Comparison of ENCODE assay signal across 14 cellular contexts in the genomic region with DNA sequence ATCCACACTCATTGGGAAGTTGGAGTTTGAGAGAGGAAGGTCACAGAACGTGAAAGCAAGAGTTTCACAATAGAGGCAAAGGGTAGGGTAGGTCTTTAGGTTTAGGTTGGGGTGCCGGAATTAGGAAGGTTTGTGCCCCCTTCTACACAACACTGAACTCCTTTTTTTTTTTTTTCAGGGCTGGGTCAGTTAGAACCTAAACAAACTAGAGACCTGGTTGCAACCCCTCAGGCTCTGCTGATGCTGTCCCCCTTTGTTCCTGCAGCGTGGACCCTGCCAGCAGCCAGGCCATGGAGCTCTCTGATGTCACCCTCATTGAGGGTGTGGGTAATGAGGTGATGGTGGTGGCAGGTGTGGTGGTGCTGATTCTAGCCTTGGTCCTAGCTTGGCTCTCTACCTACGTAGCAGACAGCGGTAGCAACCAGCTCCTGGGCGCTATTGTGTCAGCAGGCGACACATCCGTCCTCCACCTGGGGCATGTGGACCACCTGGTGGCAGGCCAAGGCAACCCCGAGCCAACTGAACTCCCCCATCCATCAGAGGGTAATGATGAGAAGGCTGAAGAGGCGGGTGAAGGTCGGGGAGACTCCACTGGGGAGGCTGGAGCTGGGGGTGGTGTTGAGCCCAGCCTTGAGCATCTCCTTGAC. TPM values are rescaled to one million over a fixed set of nuclear protein-coding genes. Genes with fewer than 3 reads are reported as not detected.
DNase-seq lines count a peak whose midpoint lies in the region; TF ChIP-seq lines count a peak whose summit lies in the region.
"Had no signal": no experiment of that assay in that cellular context is flagged by ENCODE, and none has a peak within 500 bp of the region (broad histone marks: within the 10 kb centered on the region; RNA-seq: fewer than 3 reads in every experiment).

No MANE protein-coding gene starts in this region.

- H3K9ac ChIP-seq in OCI-LY1 (ENCODE audit: low read length), result peak overlapping the region; percentile 91; the same call in 1 of the 2 replicates
- H3K9ac ChIP-seq in neuronal stem cell (ENCODE audit: low read depth, low read length, poor library complexity), result peak overlapping the region; percentile 55
- H3K9ac ChIP-seq: parathyroid adenoma had no signal

- H3K4me1 ChIP-seq in OCI-LY1 (ENCODE audit: insufficient read depth, low read length, severe bottlenecking) (peaks cover 31% of the 10 kb centered on the region), neuronal stem cell (ENCODE audit: control insufficient read depth in 2 of 2, insufficient read depth in 1 of 2, low read depth in 1 of 2, low read length in 2 of 2) (peaks cover 0 to 7% of the 10 kb centered on the region in 2 donors)

- H3K27me3 ChIP-seq in OCI-LY1 (ENCODE audit: insufficient read depth, low read length) (no peaks in the 10 kb centered on the region), neuronal stem cell (ENCODE audit: control insufficient read depth in 3 of 3, insufficient read depth in 3 of 3, low read depth in 1 of 3, low read length in 3 of 3) (no peaks in the 10 kb centered on the region)
- H3K27me3 ChIP-seq: MG63 had no signal

- no peak overlapping the region for H3K4ac ChIP-seq in neuronal stem cell (ENCODE audit: low read length)

- H3K27ac Mint-ChIP-seq in Calu3 (ENCODE audit: unreplicated experiment), result peak overlapping the region; percentile 93
- peak overlapping the region; percentile 99 for H3K27ac Mint-ChIP-seq in dendritic cell treated with granulocyte-macrophage colony-stimulating factor and Interleukin-4, amounts not matched to agents 40 ng/mL and 50 ng/mL, for 4 days

- H3F3A ChIP-seq in OCI-LY1 (ENCODE audit: insufficient read depth, low read length), result no peaks in the 10 kb centered on the region

- WGBS in neuronal stem cell (ENCODE audit: extremely low coverage in 2 of 2, insufficient read length in 2 of 2, insufficient replicate concordance in 1 of 2), 2 donors, result no CpG with 5 or more reads among the region's 11 CpGs

- peaks cover 59% of the 10 kb centered on the region for H3K36me3 ChIP-seq in OCI-LY1 (ENCODE audit: insufficient read depth, low read length)
- H3K36me3 ChIP-seq in neuronal stem cell (replicated peaks in 1 of 2; ENCODE audit: control insufficient read depth in 2 of 2, insufficient read depth in 2 of 2, low read length in 2 of 2), result peaks cover 22 to 59% of the 10 kb centered on the region in 2 donors

- H2BK5ac ChIP-seq in neuronal stem cell (ENCODE audit: low read length), result no peak overlapping the region

- H3K18ac ChIP-seq in neuronal stem cell (ENCODE audit: low read length), result no peak overlapping the region

- CTCF ChIA-PET in Calu3 (lab: Charles Lee), result interaction anchor here (0.5 to 1.0 kb wide), 2 partner anchors 156 to 457 kb away, joined by 3 read pairs; partner anchors contain the start of gene GRN

- H3K27ac ChIP-seq in OCI-LY1 (ENCODE audit: low read depth, low read length, poor library complexity, severe bottlenecking) (no peak overlapping the region), neuronal stem cell (replicated peaks; ENCODE audit: low read length) (no peak overlapping the region)
- H3K27ac ChIP-seq: parathyroid adenoma, WERI-Rb-1 had no signal

- no peaks in the 10 kb centered on the region for H3K27me3 Mint-ChIP-seq in Calu3 (ENCODE audit: unreplicated experiment)
- no peaks in the 10 kb centered on the region for H3K27me3 Mint-ChIP-seq in dendritic cell treated with granulocyte-macrophage colony-stimulating factor and Interleukin-4, amounts not matched to agents 40 ng/mL and 50 ng/mL, for 4 days

- TF ChIP-seq CTCF in Calu3 (IDR thresholded peaks at IDR 0.05; ENCODE audit: unreplicated experiment), result no peak
- TF ChIP-seq CTCF in OCI-LY1 (IDR thresholded peaks at IDR 0.05; ENCODE audit: low read length), result no peak

- no peak overlapping the region for H3K14ac ChIP-seq in neuronal stem cell (ENCODE audit: low read length)

- H4K91ac ChIP-seq in neuronal stem cell (ENCODE audit: low read depth, low read length, poor library complexity), result no peak overlapping the region

- H2AK5ac ChIP-seq in neuronal stem cell (ENCODE audit: low read depth, low read length), result no peak overlapping the region

- no peak overlapping the region for H3K4me3 Mint-ChIP-seq in Calu3 (ENCODE audit: low read depth, unreplicated experiment)
- peak overlapping the region; percentile 99 for H3K4me3 Mint-ChIP-seq in dendritic cell treated with granulocyte-macrophage colony-stimulating factor and Interleukin-4, amounts not matched to agents 40 ng/mL and 50 ng/mL, for 4 days

- H3K4me3 ChIP-seq in OCI-LY1 (ENCODE audit: low read depth, low read length, poor library complexity, severe bottlenecking), result no peak overlapping the region
- H3K4me3 ChIP-seq in neuronal stem cell (ENCODE audit: low read length in 2 of 2), result peak overlapping the region in 1 of 2 donors; percentile 39

- no peak overlapping the region for H2BK120ac ChIP-seq in neuronal stem cell (ENCODE audit: low read depth, low read length)

- TF ChIP-seq POLR2A in erythroblast (IDR thresholded peaks at IDR 0.05; ENCODE audit: low read length), result no peak

- H2BK15ac ChIP-seq in neuronal stem cell (ENCODE audit: low read length), result no peak overlapping the region

- no peaks in the 10 kb centered on the region for H3K9me2 ChIP-seq in OCI-LY1 (ENCODE audit: low read depth, low read length)

- no peak overlapping the region for H2BK12ac ChIP-seq in neuronal stem cell (ENCODE audit: low read length)

- DNase-seq in Calu3 (no peak), neuronal stem cell (ENCODE audit: low spot score) (no peak), occipital lobe (lab: John Stamatoyannopoulos, UW) (no peak), NCI-H1105 treated with DMSO at 0.1 percent for 48 hours (lab: John Stamatoyannopoulos, UW) (no peak), erythroblast (lab: John Stamatoyannopoulos, UW) (no peak)
- DNase-seq: DMS53; foreskin fibroblast; MG63; SHP77; stimulated activated CD4-positive, alpha-beta T cell treated with anti-CD3 and anti-CD28 coated beads, Interleukin-2, amount 100 ng/mL, for 48 hours; WERI-Rb-1 had no signal

- BruUV-seq in Calu3 (replicated peaks; lab: Mats Ljungman, UMichigan), result no TSS peak

- no peak overlapping the region for H4K8ac ChIP-seq in neuronal stem cell (ENCODE audit: low read depth, low read length)

- no peak overlapping the region; the same call in 1 of the 2 replicates for H3K4me2 ChIP-seq in OCI-LY1 (ENCODE audit: low read length)
- H3K4me2 ChIP-seq in neuronal stem cell (ENCODE audit: insufficient read depth, low read length, poor library complexity, severe bottlenecking), result no peak overlapping the region

- H3K36me3 Mint-ChIP-seq in Calu3 (ENCODE audit: insufficient read depth, unreplicated experiment), result peaks cover 84% of the 10 kb centered on the region
- H3K36me3 Mint-ChIP-seq in dendritic cell treated with granulocyte-macrophage colony-stimulating factor and Interleukin-4, amounts not matched to agents 40 ng/mL and 50 ng/mL, for 4 days (ENCODE audit: low read depth), result peaks cover 76% of the 10 kb centered on the region

- peaks cover 26% of the 10 kb centered on the region for H3K4me1 Mint-ChIP-seq in Calu3 (ENCODE audit: low read depth, unreplicated experiment)
- peaks cover 72% of the 10 kb centered on the region for H3K4me1 Mint-ChIP-seq in dendritic cell treated with granulocyte-macrophage colony-stimulating factor and Interleukin-4, amounts not matched to agents 40 ng/mL and 50 ng/mL, for 4 days (ENCODE audit: low read depth)

- H2AFZ ChIP-seq in OCI-LY1 (ENCODE audit: low read length) (no peak overlapping the region), neuronal stem cell (ENCODE audit: low read length) (no peak overlapping the region)
- H2AFZ ChIP-seq: parathyroid adenoma had no signal

- peaks cover 13% of the 10 kb centered on the region for H3K79me1 ChIP-seq in neuronal stem cell (ENCODE audit: low read depth, low read length)

- no peak overlapping the region for H3K23ac ChIP-seq in neuronal stem cell (ENCODE audit: low read depth, low read length, poor library complexity)

- H3K9me3 ChIP-seq in OCI-LY1 (ENCODE audit: low read length), result no peaks in the 10 kb centered on the region
- H3K9me3 ChIP-seq in neuronal stem cell (replicated peaks in 1 of 2; ENCODE audit: control insufficient read depth in 2 of 2, insufficient read depth in 1 of 2, low read depth in 1 of 2, low read length in 2 of 2), result no peaks in the 10 kb centered on the region
- H3K9me3 ChIP-seq: MG63 had no signal

- H4K20me1 ChIP-seq in OCI-LY1 (ENCODE audit: insufficient read depth, low read length), result no peaks in the 10 kb centered on the region

- intact Hi-C loops in Calu3 (cut with micrococcal nuclease; ENCODE audit: unreplicated experiment), result no loop called here
- intact Hi-C loops in dendritic cell treated with granulocyte-macrophage colony-stimulating factor and Interleukin-4, amounts not matched to agents 40 ng/mL and 50 ng/mL, for 4 days (cut with micrococcal nuclease), result loop anchor here (5.0 kb wide), 1 partner anchor 47 kb away; the partner anchor contains the start of gene HROB

- peaks cover 25% of the 10 kb centered on the region for H3K79me2 ChIP-seq in OCI-LY1 (ENCODE audit: insufficient read depth, low read length)

- H3K9me3 Mint-ChIP-seq in Calu3 (ENCODE audit: low read depth, unreplicated experiment), result no peaks in the 10 kb centered on the region
- H3K9me3 Mint-ChIP-seq in dendritic cell treated with granulocyte-macrophage colony-stimulating factor and Interleukin-4, amounts not matched to agents 40 ng/mL and 50 ng/mL, for 4 days, result no peaks in the 10 kb centered on the region

RNA-seq across cellular contexts. Expression of gene TMUB2, which starts 2.1 kb away (rescaled TPM):
- 56.0 and 58.8 TPM in 2 replicates for total RNA-seq in Calu3 (2022)
- polyA plus RNA-seq in neuronal stem cell (2013, experiment 1 of 2), result 22.0 TPM
- 22.0 TPM for polyA plus RNA-seq in neuronal stem cell (2013, experiment 2 of 2)
- 26.0 TPM for total RNA-seq in occipital lobe

RNA-seq across cellular contexts. Expression of gene ATXN7L3, which starts 10.8 kb away (rescaled TPM):
- total RNA-seq in Calu3 (2022) (93.1 and 112 TPM in 2 replicates), occipital lobe (66.0 TPM)
- polyA plus RNA-seq in neuronal stem cell (2013, experiment 1 of 2), result 45.0 TPM
- 44.5 TPM for polyA plus RNA-seq in neuronal stem cell (2013, experiment 2 of 2)

RNA-seq across cellular contexts. Expression of gene ASB16, which starts 18.4 kb away (rescaled TPM):
- 0.19 TPM in 1 of 2 replicates, not detected in the other for total RNA-seq in Calu3 (2022)
- 0.13 TPM for polyA plus RNA-seq in neuronal stem cell (2013, experiment 1 of 2)
- polyA plus RNA-seq in neuronal stem cell (2013, experiment 2 of 2), result 0.07 TPM
- not detected for total RNA-seq in occipital lobe

RNA-seq across cellular contexts. Expression of gene UBTF, which starts 30.6 kb away (rescaled TPM):
- 92.1 and 94.2 TPM in 2 replicates for total RNA-seq in Calu3 (2022)
- 26.7 TPM for polyA plus RNA-seq in neuronal stem cell (2013, experiment 1 of 2)
- polyA plus RNA-seq in neuronal stem cell (2013, experiment 2 of 2), result 27.4 TPM
- total RNA-seq in occipital lobe, result 73.3 TPM

RNA-seq across cellular contexts. Expression of gene HROB, which starts 47.1 kb away (rescaled TPM):
- total RNA-seq in Calu3 (2022) (24.4 and 24.8 TPM in 2 replicates), occipital lobe (0.78 TPM)
- polyA plus RNA-seq in neuronal stem cell (2013, experiment 1 of 2), result 7.6 TPM
- polyA plus RNA-seq in neuronal stem cell (2013, experiment 2 of 2), result 7.8 TPM
